Comparison of ENCODE assay signal across 1 cellular context in genomic region chr6:111872521-111873177, GRCh38.
TF ChIP-seq lines count a peak whose summit lies in the region.

No MANE protein-coding gene starts in this region.

TF ChIP-seq in K562, 482 proteins besides CTCF, POLR2A, EP300 and RAD21 (continued from another document):
- no peak for TF ChIP-seq NRF1 (conservative IDR thresholded peaks at IDR 0.05 in 1 of 2, IDR thresholded peaks at IDR 0.05 in 1 of 2)
- TF ChIP-seq ATF7 (IDR thresholded peaks at IDR 0.05) = peak; percentile 18; the same call in 1 of the 2 replicates
- TF ChIP-seq HMBOX1 (IDR thresholded peaks at IDR 0.05) = no peak
- TF ChIP-seq SIN3A (IDR thresholded peaks at IDR 0.05; ENCODE audit: borderline replicate concordance in 2 of 2, control insufficient read depth in 1 of 2, low read depth in 2 of 2, low read length in 2 of 2) = 0 out of 4 replicates have a peak, but pooled peaks of 1 of the 2 experiments have one; percentile 4
- no peak; the same call in 1 of the 2 replicates for TF ChIP-seq CEBPG (CRISPR knock-in tag; IDR thresholded peaks at IDR 0.05)
- peak in 1 of 2 experiments; percentile 73; a peak in 2 of 4 replicates for TF ChIP-seq CEBPG (tag; conservative IDR thresholded peaks at IDR 0.05 in 1 of 2, IDR thresholded peaks at IDR 0.05 in 1 of 2)
- no peak for TF ChIP-seq RBM34 (IDR thresholded peaks at IDR 0.05; ENCODE audit: borderline replicate concordance, insufficient read depth, low read length)
- TF ChIP-seq HNRNPL (IDR thresholded peaks at IDR 0.05; ENCODE audit: low read depth, low read length) = no peak
- no peak for TF ChIP-seq HEY1 (CRISPR knock-in tag; IDR thresholded peaks at IDR 0.05; ENCODE audit: borderline replicate concordance)
- no peak for TF ChIP-seq PRMT5 (CRISPR knock-in tag; IDR thresholded peaks at IDR 0.05)
- TF ChIP-seq POU5F1 (IDR thresholded peaks at IDR 0.05; ENCODE audit: borderline replicate concordance, low read depth, low read length, partially characterized antibody) = no peak
- no peak for TF ChIP-seq USF2 (CRISPR knock-in tag; IDR thresholded peaks at IDR 0.05)
- no peak for TF ChIP-seq BRD4 (IDR thresholded peaks at IDR 0.05)
- TF ChIP-seq FOXM1 (IDR thresholded peaks at IDR 0.05; ENCODE audit: low read depth) = no peak
- 0 out of 2 replicates have a peak, but pooled peaks have one; percentile 7 for TF ChIP-seq FOXM1 (CRISPR knock-in tag; IDR thresholded peaks at IDR 0.05; ENCODE audit: low read depth)
- peak; percentile 10 to 11; a peak in 3 of 4 replicates for TF ChIP-seq MAZ (CRISPR knock-in tag; conservative IDR thresholded peaks at IDR 0.05 in 1 of 2, IDR thresholded peaks at IDR 0.05 in 1 of 2)
- no peak for TF ChIP-seq ZNF324 (CRISPR knock-in tag; IDR thresholded peaks at IDR 0.05)
- no peak for TF ChIP-seq ZBTB9 (CRISPR knock-in tag; IDR thresholded peaks at IDR 0.05)
- TF ChIP-seq ZNF766 (CRISPR knock-in tag; conservative IDR thresholded peaks at IDR 0.05) = no peak
- TF ChIP-seq ZKSCAN3 (CRISPR knock-in tag; IDR thresholded peaks at IDR 0.05) = no peak
- no peak for TF ChIP-seq PHB (CRISPR knock-in tag; IDR thresholded peaks at IDR 0.05)
- no peak for TF ChIP-seq ARHGAP35 (IDR thresholded peaks at IDR 0.05; ENCODE audit: partially characterized antibody)
- no peak for TF ChIP-seq MTA1 (IDR thresholded peaks at IDR 0.05; ENCODE audit: borderline replicate concordance)
- no peak for TF ChIP-seq LCOR (CRISPR knock-in tag; IDR thresholded peaks at IDR 0.05)
- 0 out of 2 replicates have a peak, but pooled peaks have one; percentile 21 for TF ChIP-seq DMBX1 (CRISPR knock-in tag; IDR thresholded peaks at IDR 0.05; ENCODE audit: borderline replicate concordance)
- 0 out of 2 replicates have a peak, but pooled peaks have one; percentile 46 for TF ChIP-seq ZNF512 (tag; IDR thresholded peaks at IDR 0.05)
- TF ChIP-seq HDAC6 (IDR thresholded peaks at IDR 0.05; ENCODE audit: low read depth, low read length) = no peak
- no peak for TF ChIP-seq ZNF639 (CRISPR knock-in tag; conservative IDR thresholded peaks at IDR 0.05 in 1 of 2, IDR thresholded peaks at IDR 0.05 in 1 of 2)
